In genomic region chr6:113318553-113318952, GRCh38 we compare ENCODE assay signal across 16 cellular contexts.
DNase-seq lines count a peak whose midpoint lies in the region; ATAC-seq, FAIRE-seq and TF ChIP-seq lines count a peak whose summit lies in the region.
"Had no signal": no experiment of that assay in that cellular context is flagged by ENCODE, and none has a peak within 500 bp of the region (broad histone marks: within the 10 kb centered on the region; RNA-seq: fewer than 3 reads in every experiment).

No MANE protein-coding gene starts in this region.

- H3K4me1 ChIP-seq in SJCRH30 (peaks cover 13% of the 10 kb centered on the region), smooth muscle cell (ENCODE audit: low read depth) (peaks cover 7% of the 10 kb centered on the region), HAP-1 (no peaks in the 10 kb centered on the region), HepG2 (ENCODE audit: insufficient read depth, low read length) (no peaks in the 10 kb centered on the region)
- H3K4me1 ChIP-seq: right atrium auricular region had no signal

- H3K9me3 ChIP-seq in SJCRH30 (replicated peaks) (0 out of 2 replicates have a peak, but pooled peaks cover 4% of the 10 kb centered on the region), smooth muscle cell (replicated peaks; ENCODE audit: low read depth) (no peaks in the 10 kb centered on the region), HAP-1 (no peaks in the 10 kb centered on the region), HepG2 (ENCODE audit: low read length) (no peaks in the 10 kb centered on the region)
- H3K9me3 ChIP-seq: right atrium auricular region had no signal

- H3K9me3 Mint-ChIP-seq in glutamatergic neuron (ENCODE audit: unreplicated experiment), result peaks cover 6% of the 10 kb centered on the region
- H3K9me3 Mint-ChIP-seq: T-helper 2 cell treated with Interferon-gamma antibody and Interleukin-4, amounts not matched to agents 5 μg/mL and 100 μg/mL, for 36 hours had no signal

- no peak for TF ChIP-seq POLR2A in HepG2 (IDR thresholded peaks at IDR 0.05; ENCODE audit: insufficient read depth in 1 of 2, low read depth in 2 of 2, low read length in 2 of 2)

- H4K20me1 ChIP-seq in smooth muscle cell (ENCODE audit: low read depth) (no peaks in the 10 kb centered on the region), HepG2 (ENCODE audit: insufficient read depth, low read length) (no peaks in the 10 kb centered on the region)

- H2AFZ ChIP-seq in smooth muscle cell (ENCODE audit: low read depth) (peak overlapping the region; percentile 87), HepG2 (ENCODE audit: low read length) (no peak overlapping the region)

- TF ChIP-seq CTCF in glutamatergic neuron (IDR thresholded peaks at IDR 0.05; ENCODE audit: partially characterized antibody, unreplicated experiment) (no peak), smooth muscle cell (IDR thresholded peaks at IDR 0.05; ENCODE audit: borderline replicate concordance, insufficient read depth, poor library complexity, severe bottlenecking) (no peak), HepG2 (CRISPR knock-in tag; IDR thresholded peaks at IDR 0.05) (no peak)

- CTCF ChIA-PET in HepG2 (lab: Yijun Ruan, JAX; ENCODE audit: low intra/inter-chr PET ratio, low total read pairs), result no interaction called here

- H3K36me3 ChIP-seq in SJCRH30, result no peaks in the 10 kb centered on the region
- H3K36me3 ChIP-seq in smooth muscle cell (ENCODE audit: low read depth), result no peaks in the 10 kb centered on the region
- no peaks in the 10 kb centered on the region for H3K36me3 ChIP-seq in HAP-1 (replicated peaks)
- H3K36me3 ChIP-seq in HepG2 (replicated peaks in 1 of 2; ENCODE audit: control insufficient read depth in 1 of 2, insufficient read depth in 2 of 2, low read length in 2 of 2), result no peaks in the 10 kb centered on the region
- H3K36me3 ChIP-seq: right atrium auricular region had no signal

- no peak for FAIRE-seq in HepG2 (lab: Jason Lieb, UNC)
- FAIRE-seq: HTR-8/SVneo had no signal

- no peak for TF ChIP-seq RAD21 in HepG2 (CRISPR knock-in tag; IDR thresholded peaks at IDR 0.05)

- no peaks in the 10 kb centered on the region for H3K79me2 ChIP-seq in smooth muscle cell (ENCODE audit: low read depth)
- H3K79me2 ChIP-seq in HepG2 (ENCODE audit: insufficient read depth, low read length), result no peaks in the 10 kb centered on the region

- TF ChIP-seq EP300 in HepG2 (IDR thresholded peaks at IDR 0.05; ENCODE audit: low read depth in 2 of 2, low read length in 2 of 2) (no peak), HepG2 (CRISPR knock-in tag; IDR thresholded peaks at IDR 0.05; ENCODE audit: borderline replicate concordance) (no peak)

- H3K27me3 ChIP-seq in SJCRH30 (no peaks in the 10 kb centered on the region), smooth muscle cell (ENCODE audit: low read depth) (no peaks in the 10 kb centered on the region), HAP-1 (ENCODE audit: low read depth) (no peaks in the 10 kb centered on the region), HepG2 (ENCODE audit: control insufficient read depth in 1 of 2, insufficient read depth in 2 of 2, low read length in 2 of 2) (no peaks in the 10 kb centered on the region; a peak in 1 of 5 replicates)
- H3K27me3 ChIP-seq: right atrium auricular region had no signal

- in situ Hi-C loops in HAP-1 (cut with MboI; ENCODE audit: low sequenced_read_pairs) (no loop called here), HepG2 (cut with HindIII; ENCODE audit: extremely low pct_ligation_motif_present, low pct_unique_long_range_greater_than_20kb) (no loop called here)

- intact Hi-C loops in HepG2 (cut with micrococcal nuclease; ENCODE audit: unreplicated experiment), result no loop called here

- peak overlapping the region; percentile 94 for H3K27ac Mint-ChIP-seq in glutamatergic neuron (ENCODE audit: unreplicated experiment)
- H3K27ac Mint-ChIP-seq: activated T-cell treated with anti-CD3 and anti-CD28 coated beads, Interleukin-2, amount 50 U/mL, for 24 hours; stimulated activated effector memory CD8-positive, alpha-beta T cell treated with anti-CD3 and anti-CD28 coated beads, Interleukin-12 subunit alpha, Interleukin-12 subunit beta, amount 100 ng/mL, for 72 hours; T-helper 2 cell treated with Interferon-gamma antibody and Interleukin-4, amounts not matched to agents 5 μg/mL and 100 μg/mL, for 36 hours had no signal

- H3K4me3 Mint-ChIP-seq in glutamatergic neuron (ENCODE audit: unreplicated experiment), result peak overlapping the region; percentile 79
- H3K4me3 Mint-ChIP-seq: activated T-cell treated with anti-CD3 and anti-CD28 coated beads, Interleukin-2, amount 50 U/mL, for 24 hours; stimulated activated effector memory CD8-positive, alpha-beta T cell treated with anti-CD3 and anti-CD28 coated beads, Interleukin-12 subunit alpha, Interleukin-12 subunit beta, amount 100 ng/mL, for 72 hours; T-helper 2 cell treated with Interferon-gamma antibody and Interleukin-4, amounts not matched to agents 5 μg/mL and 100 μg/mL, for 36 hours had no signal

- POLR2A ChIA-PET in HepG2 (lab: Yijun Ruan, JAX), result no interaction called here

- H3K4me2 ChIP-seq in smooth muscle cell, result no peak overlapping the region
- H3K4me2 ChIP-seq in HepG2 (ENCODE audit: low read depth, low read length), result no peak overlapping the region

- WGBS in smooth muscle cell (ENCODE audit: low lambda C conversion rate), result 55% methylated on average over 5 of the region's 5 CpGs
- 46% methylated on average over 5 of the region's 5 CpGs for WGBS in HepG2 (ENCODE audit: low lambda C conversion rate)

- peaks cover 39% of the 10 kb centered on the region for H3K4me1 Mint-ChIP-seq in glutamatergic neuron (ENCODE audit: low read depth, unreplicated experiment)
- H3K4me1 Mint-ChIP-seq: stimulated activated effector memory CD8-positive, alpha-beta T cell treated with anti-CD3 and anti-CD28 coated beads, Interleukin-12 subunit alpha, Interleukin-12 subunit beta, amount 100 ng/mL, for 72 hours had no signal

- no TSS peak for BruUV-seq in HepG2 (replicated peaks; lab: Mats Ljungman, UMichigan)

- no peaks in the 10 kb centered on the region for H3K36me3 Mint-ChIP-seq in glutamatergic neuron (ENCODE audit: unreplicated experiment)
- H3K36me3 Mint-ChIP-seq: stimulated activated effector memory CD8-positive, alpha-beta T cell treated with anti-CD3 and anti-CD28 coated beads, Interleukin-12 subunit alpha, Interleukin-12 subunit beta, amount 100 ng/mL, for 72 hours had no signal

- H3K27ac ChIP-seq in SJCRH30, result peak overlapping the region; percentile 86
- no peak overlapping the region for H3K27ac ChIP-seq in smooth muscle cell (ENCODE audit: low read depth)
- no peak overlapping the region for H3K27ac ChIP-seq in HepG2 (ENCODE audit: extremely low read length, insufficient read depth, low read length)
- H3K27ac ChIP-seq: epithelial cell of prostate, right atrium auricular region had no signal

- no peak overlapping the region for H3K9ac ChIP-seq in smooth muscle cell (ENCODE audit: low read depth)
- no peak overlapping the region for H3K9ac ChIP-seq in HepG2 (ENCODE audit: insufficient read depth, low read depth, low read length)

- H3K4me3 ChIP-seq in SJCRH30, result peak overlapping the region; percentile 47
- no peak overlapping the region for H3K4me3 ChIP-seq in smooth muscle cell
- H3K4me3 ChIP-seq in HAP-1, result no peak overlapping the region
- no peak overlapping the region for H3K4me3 ChIP-seq in HepG2 (replicated peaks in 1 of 3; ENCODE audit: insufficient read depth in 1 of 3, low read depth in 2 of 3, low read length in 3 of 3)
- H3K4me3 ChIP-seq: right atrium auricular region had no signal

- ATAC-seq in HepG2, result no peak
- ATAC-seq: stimulated activated effector memory CD8-positive, alpha-beta T cell treated with anti-CD3 and anti-CD28 coated beads, Interleukin-12 subunit alpha, Interleukin-12 subunit beta, amount 100 ng/mL, for 72 hours had no signal

- H3F3A ChIP-seq in smooth muscle cell (ENCODE audit: low read depth), result no peaks in the 10 kb centered on the region

- peak; percentile 41 for DNase-seq in NCI-H1436 (lab: John Stamatoyannopoulos, UW)
- no peak for DNase-seq in NCI-H1436 treated with DMSO at 0.1 percent for 48 hours (lab: John Stamatoyannopoulos, UW)
- DNase-seq in SJCRH30, result peak; percentile 78 to 92
- DNase-seq in glutamatergic neuron, result peak; percentile 16
- DNase-seq in smooth muscle cell (lab: John Stamatoyannopoulos, UW; ENCODE audit: unreplicated experiment), result no peak
- no peak for DNase-seq in HAP-1 (ENCODE audit: low spot score in 2 of 2)
- no peak for DNase-seq in midbrain (lab: John Stamatoyannopoulos, UW)
- DNase-seq in HepG2 (ENCODE audit: low spot score), result no peak
- DNase-seq: activated CD4-positive, alpha-beta T cell treated with anti-CD3 and anti-CD28 coated beads for 48 hours; activated T-cell treated with anti-CD3 and anti-CD28 coated beads, Interleukin-2, amount 50 U/mL, for 24 hours; kidney glomerular epithelial cell had no signal

- no peaks in the 10 kb centered on the region for H3K27me3 Mint-ChIP-seq in glutamatergic neuron (ENCODE audit: unreplicated experiment)
- H3K27me3 Mint-ChIP-seq: activated T-cell treated with anti-CD3 and anti-CD28 coated beads, Interleukin-2, amount 50 U/mL, for 24 hours had no signal

TF ChIP-seq in HepG2, 621 proteins besides CTCF, POLR2A, EP300 and RAD21 (continues in another document):
- TF ChIP-seq ZNF281 (CRISPR knock-in tag; IDR thresholded peaks at IDR 0.05; ENCODE audit: borderline replicate concordance) (no peak), NBN (conservative IDR thresholded peaks at IDR 0.05) (no peak), RFX1 (IDR thresholded peaks at IDR 0.05) (no peak), HOXA3 (CRISPR knock-in tag; IDR thresholded peaks at IDR 0.05) (no peak), ZNF616 (CRISPR knock-in tag; IDR thresholded peaks at IDR 0.05; ENCODE audit: low read depth) (no peak), ZNF672 (CRISPR knock-in tag; IDR thresholded peaks at IDR 0.05) (no peak), HNRNPL (IDR thresholded peaks at IDR 0.05; ENCODE audit: low read depth, low read length) (no peak)

Comparison
In these comparisons a context has a peak if more than half of its experiments do, and no peak if none do; other contexts are left out.
1. DNase-seq: peak in NCI-H1436 (single experiment), SJCRH30 (2 of 2) and glutamatergic neuron (single experiment); none in NCI-H1436 treated with DMSO at 0.1 percent for 48 hours (single experiment), smooth muscle cell (single experiment), HAP-1 (0 of 2), midbrain (single experiment) and HepG2 (single experiment).